Comparison of ENCODE assay signal across 10 cellular contexts in the genomic region with DNA sequence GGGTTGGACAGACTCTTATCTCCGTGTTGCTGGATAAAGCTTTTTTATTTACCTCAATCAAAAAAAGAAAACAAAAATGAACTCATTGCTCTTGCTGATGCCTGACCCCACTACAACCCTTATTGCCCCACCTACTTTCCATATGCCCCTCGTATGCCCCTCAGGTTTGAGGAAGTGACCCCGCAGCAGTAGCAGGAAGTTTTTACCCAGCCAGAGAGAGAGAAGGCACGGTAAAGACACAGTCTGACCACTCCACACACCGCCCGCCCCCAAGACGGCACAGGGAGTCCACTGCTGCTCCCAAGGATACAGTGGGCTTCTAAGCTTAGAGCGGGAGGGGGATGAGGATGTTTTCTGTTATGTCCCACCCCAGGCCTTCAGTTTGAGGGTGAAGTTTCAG. TPM values are rescaled to one million over a fixed set of nuclear protein-coding genes. Genes with fewer than 3 reads are reported as not detected.
DNase-seq lines count a peak whose midpoint lies in the region; ATAC-seq, FAIRE-seq and TF ChIP-seq lines count a peak whose summit lies in the region.
"Had no signal": no experiment of that assay in that cellular context is flagged by ENCODE, and none has a peak within 500 bp of the region (broad histone marks: within the 10 kb centered on the region; RNA-seq: fewer than 3 reads in every experiment).

No MANE protein-coding gene starts in this region.

- H3K27ac ChIP-seq in MM.1S (ENCODE audit: low read length), result peak overlapping the region; percentile 87
- H3K27ac ChIP-seq in neutrophil, result peak overlapping the region; percentile 97

- H4K20me1 ChIP-seq in MM.1S (ENCODE audit: insufficient read depth, low read length), result no peaks in the 10 kb centered on the region

- peaks cover 3% of the 10 kb centered on the region; the same call in 1 of the 2 replicates for H3K79me2 ChIP-seq in MM.1S (ENCODE audit: low read length)

- peak overlapping the region; percentile 28; the same call in 1 of the 2 replicates for H2AFZ ChIP-seq in MM.1S (ENCODE audit: low read length)

- H3K27me3 ChIP-seq in MM.1S (replicated peaks; ENCODE audit: insufficient read depth, low read length) (no peaks in the 10 kb centered on the region), neutrophil (peaks cover 18% of the 10 kb centered on the region)

- no peaks in the 10 kb centered on the region for H3K9me3 ChIP-seq in MM.1S (replicated peaks; ENCODE audit: insufficient read depth, low read length)
- H3K9me3 ChIP-seq in neutrophil, result no peaks in the 10 kb centered on the region

- H3K36me3 ChIP-seq in MM.1S (replicated peaks; ENCODE audit: insufficient read depth, low read length) (no peaks in the 10 kb centered on the region), neutrophil (peaks cover 56% of the 10 kb centered on the region)

- no peaks in the 10 kb centered on the region for H3K9me3 Mint-ChIP-seq in central memory CD8-positive, alpha-beta T cell

- peak overlapping the region; percentile 87 for H3K4me2 ChIP-seq in MM.1S (ENCODE audit: low read depth, low read length)

- H3K4me3 Mint-ChIP-seq in central memory CD8-positive, alpha-beta T cell, result no peak overlapping the region

- FAIRE-seq in frontal cortex (lab: Jason Lieb, UNC), result no peak

- peak overlapping the region; percentile 26 for H3K27ac Mint-ChIP-seq in central memory CD8-positive, alpha-beta T cell (ENCODE audit: low read depth)

- DNase-seq in GDM1 (lab: John Stamatoyannopoulos, UW), result peak; percentile 20
- no peak for DNase-seq in MM.1S
- DNase-seq in central memory CD8-positive, alpha-beta T cell (ENCODE audit: low spot score in 2 of 2), result no peak
- DNase-seq in frontal cortex (ENCODE audit: low spot score in 2 of 2), result no peak
- DNase-seq: effector memory CD4-positive, alpha-beta T cell; mammary epithelial cell had no signal

- H3K27me3 Mint-ChIP-seq in central memory CD8-positive, alpha-beta T cell, result no peaks in the 10 kb centered on the region

- H3K4me3 ChIP-seq in MM.1S (ENCODE audit: low read length) (0 out of 2 replicates have a peak overlapping the region, but pooled peaks have one; percentile 19), neutrophil (ENCODE audit: low read depth in 1 of 2, low read length in 1 of 2) (peak overlapping the region; percentile 68 to 77)

- peak overlapping the region; percentile 41; the same call in 1 of the 2 replicates for H3K9ac ChIP-seq in MM.1S (ENCODE audit: low read length)

- H3K9me2 ChIP-seq in MM.1S (replicated peaks; ENCODE audit: insufficient read depth, low read length), result no peaks in the 10 kb centered on the region

- H3K4me1 ChIP-seq in MM.1S (ENCODE audit: low read length) (peaks cover 59% of the 10 kb centered on the region), neutrophil (ENCODE audit: control insufficient read depth in 1 of 2, insufficient read depth in 1 of 2, low read depth in 1 of 2, low read length in 1 of 2) (peaks cover 65 to 66% of the 10 kb centered on the region in 2 experiments)

- H3K4me1 Mint-ChIP-seq in central memory CD8-positive, alpha-beta T cell, result peaks cover 39% of the 10 kb centered on the region

- H3K36me3 Mint-ChIP-seq in central memory CD8-positive, alpha-beta T cell (ENCODE audit: insufficient read depth), result peaks cover 34% of the 10 kb centered on the region

- ATAC-seq in central memory CD8-positive, alpha-beta T cell (replicated peaks; ENCODE audit: extremely low read depth, poor library complexity, severe bottlenecking), result no peak
- ATAC-seq in HG03521 (IDR thresholded peaks at IDR 0.05; ENCODE audit: unreplicated experiment), result no peak
- no peak for ATAC-seq in GM21529 (IDR thresholded peaks at IDR 0.05; ENCODE audit: unreplicated experiment)
- ATAC-seq in GM21447 (IDR thresholded peaks at IDR 0.05; ENCODE audit: unreplicated experiment), result no peak

- H3F3A ChIP-seq in MM.1S (ENCODE audit: insufficient read depth, low read length), result peaks cover 29% of the 10 kb centered on the region

- TF ChIP-seq CTCF in MM.1S (IDR thresholded peaks at IDR 0.05; ENCODE audit: low read length), result no peak
- TF ChIP-seq CTCF in neutrophil (IDR thresholded peaks at IDR 0.05), result no peak

RNA-seq across cellular contexts. Expression of gene PLEKHO1, which starts 9.8 kb away (rescaled TPM):
- 76.6 TPM for total RNA-seq in frontal cortex
